8 cellular contexts compared by ENCODE assay signal in genomic region chr22:18077639-18078328, GRCh38. TPM values are rescaled to one million over a fixed set of nuclear protein-coding genes. Genes with fewer than 3 reads are reported as not detected.
DNase-seq lines count a peak whose midpoint lies in the region; ATAC-seq lines count a peak whose summit lies in the region.

Gene PEX26 (plus strand): TSS chr22:18077990. CDS start chr22:18078377, 387 bp downstream.

- H3K27ac Mint-ChIP-seq in CD4-positive, alpha-beta memory T cell: peak within 1 kb of the TSS; percentile 86 to 100 (median 98)

- POLR2A ChIA-PET in CD4-positive, alpha-beta memory T cell (lab: Charles Lee; ENCODE audit: partially characterized antibody): interaction anchor here (0.5 to 3.8 kb wide), 16 partner anchors 8 to 439 kb away, joined by 3 to 37 read pairs (median 4); partner anchors contain the start of genes BCL2L13, BID and USP18
- POLR2A ChIA-PET in activated CD8-positive, alpha-beta memory T cell treated with anti-CD3 and anti-CD28 coated beads for 36 hours (lab: Charles Lee): interaction anchor here (0.8 to 1.4 kb wide), 5 partner anchors 17 to 439 kb away, joined by 3 to 9 read pairs (median 4); partner anchors contain the start of genes BCL2L13 and USP18

- H3K27ac ChIP-seq in CD4-positive, alpha-beta memory T cell (ENCODE audit: low read depth, low read length): peak within 1 kb of the TSS; percentile 72
- peak within 1 kb of the TSS; percentile 74 for H3K27ac ChIP-seq in effector memory CD4-positive, alpha-beta T cell (ENCODE audit: insufficient read depth, low read length, poor library complexity, severe bottlenecking)

- peaks cover 0 to 2% (median 0%) of the 10 kb centered on the region in 8 donors for H3K9me3 Mint-ChIP-seq in CD4-positive, alpha-beta memory T cell

- H3K36me3 Mint-ChIP-seq in CD4-positive, alpha-beta memory T cell: peaks cover 32 to 43% of the 10 kb centered on the region in 2 donors

- CTCF ChIA-PET in CD4-positive, alpha-beta memory T cell (lab: Charles Lee; ENCODE audit: partially characterized antibody): interaction anchor here (0.7 to 9.0 kb wide), 10 partner anchors 11 to 335 kb away, joined by 3 to 226 read pairs (median 6); partner anchors contain the start of gene USP18
- CTCF ChIA-PET in activated CD8-positive, alpha-beta memory T cell treated with anti-CD3 and anti-CD28 coated beads for 36 hours (lab: Charles Lee): interaction anchor here (1.2 to 6.4 kb wide), 5 partner anchors 11 to 337 kb away, joined by 3 to 58 read pairs (median 5); no protein-coding TSS in a partner anchor

- peaks cover 35% of the 10 kb centered on the region for H3K4me1 ChIP-seq in CD4-positive, alpha-beta memory T cell (ENCODE audit: insufficient read depth, low read length)
- peaks cover 16% of the 10 kb centered on the region for H3K4me1 ChIP-seq in effector memory CD4-positive, alpha-beta T cell (ENCODE audit: control insufficient read depth, insufficient read depth, low read length, poor library complexity, severe bottlenecking)

- H3K4me3 Mint-ChIP-seq in CD4-positive, alpha-beta memory T cell: peak within 1 kb of the TSS; percentile 92 to 99 (median 97)

- no peaks in the 10 kb centered on the region for H3K9me3 ChIP-seq in CD4-positive, alpha-beta memory T cell (ENCODE audit: control insufficient read depth in 1 of 2, low read length in 2 of 2)
- H3K9me3 ChIP-seq in effector memory CD4-positive, alpha-beta T cell (ENCODE audit: control insufficient read depth, low read length): no peaks in the 10 kb centered on the region

- intact Hi-C loops in CD4-positive, alpha-beta memory T cell (cut with micrococcal nuclease): loop anchor here (1.0 to 5.0 kb wide), 8 partner anchors 15 to 991 kb away; partner anchors contain the start of genes BCL2L13, MICAL3, TUBA8 and USP18

- peak; percentile 93 for ATAC-seq in GM19455 (IDR thresholded peaks at IDR 0.05; ENCODE audit: unreplicated experiment)

- no peaks in the 10 kb centered on the region for H3K27me3 ChIP-seq in CD4-positive, alpha-beta memory T cell (ENCODE audit: insufficient read depth, low read length)
- H3K27me3 ChIP-seq in effector memory CD4-positive, alpha-beta T cell (replicated peaks; ENCODE audit: control insufficient read depth, insufficient read depth, low read length, poor library complexity, severe bottlenecking): no peaks in the 10 kb centered on the region

- H3K4me1 Mint-ChIP-seq in CD4-positive, alpha-beta memory T cell: peaks cover 37 to 59% (median 47%) of the 10 kb centered on the region in 4 donors

- H3K4me3 ChIP-seq in CD4-positive, alpha-beta memory T cell (ENCODE audit: low read length in 2 of 2): peak within 1 kb of the TSS; percentile 72 to 86
- peak within 1 kb of the TSS; percentile 91 for H3K4me3 ChIP-seq in effector memory CD4-positive, alpha-beta T cell (ENCODE audit: insufficient read depth, low read depth, low read length, poor library complexity, severe bottlenecking)

- peak; percentile 93 to 98 (median 95) for DNase-seq in CD4-positive, alpha-beta memory T cell
- DNase-seq in HPDE6-E6E7 (ENCODE audit: extremely low spot score): peak; percentile 92
- DNase-seq in NK-92 treated with Interleukin-12 subunit alpha and Interleukin-12 subunit beta, amount 100 ng/mL, for 24 hours (lab: John Stamatoyannopoulos, UW): peak; percentile 81
- DNase-seq in effector memory CD4-positive, alpha-beta T cell: peak; percentile 89 to 93 (median 93)
- DNase-seq in medulla oblongata (ENCODE audit: extremely low spot score): peak; percentile 98
- peak; percentile 88 for DNase-seq in stimulated activated CD8-positive, alpha-beta memory T cell treated with anti-CD3 and anti-CD28 coated beads, Interleukin-12 subunit alpha, Interleukin-12 subunit beta, amount 100 ng/mL, for 1 hour (ENCODE audit: low read depth)

- no peaks in the 10 kb centered on the region for H3K27me3 Mint-ChIP-seq in CD4-positive, alpha-beta memory T cell

- peaks cover 25% of the 10 kb centered on the region for H3K36me3 ChIP-seq in CD4-positive, alpha-beta memory T cell (ENCODE audit: insufficient read depth, low read length)
- peaks cover 27% of the 10 kb centered on the region for H3K36me3 ChIP-seq in effector memory CD4-positive, alpha-beta T cell (ENCODE audit: control insufficient read depth, insufficient read depth, low read length)

RNA-seq across cellular contexts. Expression of gene PEX26, which starts in this region (rescaled TPM):
- 10 to 100 TPM; 39.1 to 39.6 TPM for total RNA-seq in CD4-positive, alpha-beta memory T cell
- 1 to 10 TPM; 1.4 to 6.3 TPM for polyA plus RNA-seq in CD4-positive, alpha-beta memory T cell
- total RNA-seq in activated CD8-positive, alpha-beta memory T cell treated with anti-CD3 and anti-CD28 coated beads for 36 hours: 10 to 100 TPM; 64.1 to 64.7 TPM

Comparison
In these comparisons a context has a peak if more than half of its experiments do, and no peak if none do; other contexts are left out.
1. Peak in every context shown above with its lines: DNase-seq, ATAC-seq, H3K4me3 ChIP-seq and H3K27ac ChIP-seq.